Comparison of ENCODE assay signal across 8 cellular contexts in genomic region chr3:3178498-3179328, GRCh38. TPM values are rescaled to one million over a fixed set of nuclear protein-coding genes. Genes with fewer than 3 reads are reported as not detected.
DNase-seq lines count a peak whose midpoint lies in the region; ATAC-seq and TF ChIP-seq lines count a peak whose summit lies in the region.

No MANE protein-coding gene starts in this region.

- H4K20me1 ChIP-seq in BLaER1 treated with 17β-estradiol and CSF1 and Interleukin-3, amounts not matched to agents 10 nM and 100 nM = peaks cover 0 to 39% (median 6%) of the 10 kb centered on the region in 11 experiments; a peak in 7 of 22 replicates

- TF ChIP-seq EP300 in transverse colon (IDR thresholded peaks at IDR 0.05; ENCODE audit: low read depth) = no peak

- H3K36me3 ChIP-seq in BLaER1 treated with 17β-estradiol and CSF1 and Interleukin-3, amounts not matched to agents 10 nM and 100 nM = peaks cover 8 to 29% (median 16%) of the 10 kb centered on the region in 11 experiments
- H3K36me3 ChIP-seq in left lung = peaks cover 0 to 8% of the 10 kb centered on the region in 2 donors
- peaks cover 0 to 14% (median 3%) of the 10 kb centered on the region in 4 donors for H3K36me3 ChIP-seq in transverse colon

- intact Hi-C loops in activated T-helper 2 cell treated with anti-CD3 and anti-CD28 coated beads, Interferon-gamma antibody, Interleukin-2, Interleukin-4, amounts not matched to agents 10 μg/mL and 5 μg/mL and 100 μg/mL, durations not matched to agents 14 hours and 24 hours and 36 hours (cut with micrococcal nuclease) = loop anchor here (1.0 to 5.0 kb wide), 3 partner anchors 52 to 1125 kb away; partner anchors contain the start of genes SETMAR and TRNT1
- intact Hi-C loops in left lung (cut with DNase I) = no loop called here
- intact Hi-C loops in transverse colon (cut with DNase I; ENCODE audit: low total_unique reads) = no loop called here

- H3K4me2 ChIP-seq in BLaER1 treated with 17β-estradiol and CSF1 and Interleukin-3, amounts not matched to agents 10 nM and 100 nM = peak overlapping the region; percentile 82 to 98 (median 92)

- peak overlapping the region; percentile 87 for H3K27ac Mint-ChIP-seq in activated T-helper 2 cell treated with anti-CD3 and anti-CD28 coated beads, Interferon-gamma antibody, Interleukin-2, Interleukin-4, amounts not matched to agents 10 μg/mL and 5 μg/mL and 100 μg/mL, durations not matched to agents 14 hours and 24 hours and 36 hours

- H3K4me3 Mint-ChIP-seq in activated T-helper 2 cell treated with anti-CD3 and anti-CD28 coated beads, Interferon-gamma antibody, Interleukin-2, Interleukin-4, amounts not matched to agents 10 μg/mL and 5 μg/mL and 100 μg/mL, durations not matched to agents 14 hours and 24 hours and 36 hours (ENCODE audit: low read depth) = peak overlapping the region; percentile 95

- no peak for DNase-seq in HFF-Myc (ENCODE audit: extremely low read depth, low read depth)
- DNase-seq in activated T-helper 2 cell treated with anti-CD3 and anti-CD28 coated beads, Interferon-gamma antibody, Interleukin-2, Interleukin-4, amounts not matched to agents 10 μg/mL and 5 μg/mL and 100 μg/mL, durations not matched to agents 14 hours and 24 hours and 36 hours (ENCODE audit: low spot score) = no peak
- no peak for DNase-seq in left lung
- DNase-seq in transverse colon = no peak
- DNase-seq in stimulated activated CD4-positive, alpha-beta T cell treated with anti-CD3 and anti-CD28 coated beads, Interleukin-2, amount 100 ng/mL, for 24 hours = no peak
- no peak for DNase-seq in NCI-H82 (lab: John Stamatoyannopoulos, UW)

- peak overlapping the region; percentile 80 to 98 (median 92) for H3K4me3 ChIP-seq in BLaER1 treated with 17β-estradiol and CSF1 and Interleukin-3, amounts not matched to agents 10 nM and 100 nM
- H3K4me3 ChIP-seq in HFF-Myc (replicated peaks; ENCODE audit: low read depth, low read length) (peak overlapping the region; percentile 91), left lung (peak overlapping the region; percentile 97 to 99), transverse colon (peak overlapping the region; percentile 70 to 97 (median 88))

- H3K27me3 ChIP-seq in BLaER1 treated with 17β-estradiol and CSF1 and Interleukin-3, amounts not matched to agents 10 nM and 100 nM = no peaks in the 10 kb centered on the region
- H3K27me3 ChIP-seq in left lung = no peaks in the 10 kb centered on the region
- no peaks in the 10 kb centered on the region for H3K27me3 ChIP-seq in transverse colon

- no peaks in the 10 kb centered on the region for H3K9me3 ChIP-seq in BLaER1 treated with 17β-estradiol and CSF1 and Interleukin-3, amounts not matched to agents 10 nM and 100 nM (replicated peaks in 1 of 11)
- H3K9me3 ChIP-seq in left lung = no peaks in the 10 kb centered on the region
- no peaks in the 10 kb centered on the region for H3K9me3 ChIP-seq in transverse colon

- peak overlapping the region; percentile 76 to 95 (median 89) for H3K27ac ChIP-seq in BLaER1 treated with 17β-estradiol and CSF1 and Interleukin-3, amounts not matched to agents 10 nM and 100 nM
- H3K27ac ChIP-seq in left lung = peak overlapping the region; percentile 67 to 84
- H3K27ac ChIP-seq in transverse colon = peak overlapping the region; percentile 80 to 89 (median 82)

- H3K4me1 Mint-ChIP-seq in activated T-helper 2 cell treated with anti-CD3 and anti-CD28 coated beads, Interferon-gamma antibody, Interleukin-2, Interleukin-4, amounts not matched to agents 10 μg/mL and 5 μg/mL and 100 μg/mL, durations not matched to agents 14 hours and 24 hours and 36 hours (ENCODE audit: low read depth) = peaks cover 51% of the 10 kb centered on the region

- H3K4me1 ChIP-seq in BLaER1 treated with 17β-estradiol and CSF1 and Interleukin-3, amounts not matched to agents 10 nM and 100 nM = peaks cover 49 to 71% (median 58%) of the 10 kb centered on the region in 10 experiments
- H3K4me1 ChIP-seq in left lung = peaks cover 9 to 52% of the 10 kb centered on the region in 2 donors
- peaks cover 10 to 35% (median 16%) of the 10 kb centered on the region in 4 donors for H3K4me1 ChIP-seq in transverse colon

- in situ Hi-C loops in transverse colon (cut with MboI; ENCODE audit: low pct_ligation_motif_present in 1 of 4, low pct_unique_long_range_greater_than_20kb in 1 of 4, low sequenced_read_pairs in 3 of 4) = no loop called here

- H3K36me3 Mint-ChIP-seq in activated T-helper 2 cell treated with anti-CD3 and anti-CD28 coated beads, Interferon-gamma antibody, Interleukin-2, Interleukin-4, amounts not matched to agents 10 μg/mL and 5 μg/mL and 100 μg/mL, durations not matched to agents 14 hours and 24 hours and 36 hours (ENCODE audit: low read depth) = peaks cover 33% of the 10 kb centered on the region

- H3K9me3 Mint-ChIP-seq in activated T-helper 2 cell treated with anti-CD3 and anti-CD28 coated beads, Interferon-gamma antibody, Interleukin-2, Interleukin-4, amounts not matched to agents 10 μg/mL and 5 μg/mL and 100 μg/mL, durations not matched to agents 14 hours and 24 hours and 36 hours = no peaks in the 10 kb centered on the region

- H3K27me3 Mint-ChIP-seq in activated T-helper 2 cell treated with anti-CD3 and anti-CD28 coated beads, Interferon-gamma antibody, Interleukin-2, Interleukin-4, amounts not matched to agents 10 μg/mL and 5 μg/mL and 100 μg/mL, durations not matched to agents 14 hours and 24 hours and 36 hours (ENCODE audit: low read depth) = no peaks in the 10 kb centered on the region

- peak overlapping the region; percentile 87 to 96 (median 92) for H3K9ac ChIP-seq in BLaER1 treated with 17β-estradiol and CSF1 and Interleukin-3, amounts not matched to agents 10 nM and 100 nM

- no peak for TF ChIP-seq POLR2A in transverse colon (IDR thresholded peaks at IDR 0.05)

- WGBS in transverse colon (ENCODE audit: low coverage in 1 of 2), 2 donors = 12 to 16% methylated on average over 15 to 16 of the region's 16 CpGs

- ATAC-seq in left lung (no peak), HG03342 (IDR thresholded peaks at IDR 0.05; ENCODE audit: unreplicated experiment) (no peak)

- no peak for TF ChIP-seq CTCF in HFF-Myc (IDR thresholded peaks at IDR 0.05; ENCODE audit: low read depth, low read length, missing control alignments)
- TF ChIP-seq CTCF in left lung (IDR thresholded peaks at IDR 0.05) = no peak
- no peak for TF ChIP-seq CTCF in transverse colon (IDR thresholded peaks at IDR 0.05)

RNA-seq across cellular contexts. Expression of gene CRBN, which starts 0.8 kb away (rescaled TPM):
- 35.0 and 40.6 TPM in 2 replicates for total RNA-seq in activated T-helper 2 cell treated with anti-CD3 and anti-CD28 coated beads, Interferon-gamma antibody, Interleukin-2, Interleukin-4, amounts not matched to agents 10 μg/mL and 5 μg/mL and 100 μg/mL, durations not matched to agents 14 hours and 24 hours and 36 hours
- total RNA-seq in left lung (10 to 100 TPM; 34.4 to 34.8 TPM), transverse colon (100 to 1,000 TPM in 1 of 4 donors, 10 to 100 TPM in 3; 31.2 to 158 (median 83.0) TPM)

RNA-seq across cellular contexts. Expression of gene TRNT1, which starts 52.0 kb away (rescaled TPM):
- 49.9 and 50.1 TPM in 2 replicates for total RNA-seq in activated T-helper 2 cell treated with anti-CD3 and anti-CD28 coated beads, Interferon-gamma antibody, Interleukin-2, Interleukin-4, amounts not matched to agents 10 μg/mL and 5 μg/mL and 100 μg/mL, durations not matched to agents 14 hours and 24 hours and 36 hours
- total RNA-seq in left lung (10 to 100 TPM; 21.4 to 23.8 TPM), transverse colon (10 to 100 TPM; 16.1 to 75.6 (median 23.9) TPM)
